ENCODE assay signal across 24 cellular contexts in the genomic region with DNA sequence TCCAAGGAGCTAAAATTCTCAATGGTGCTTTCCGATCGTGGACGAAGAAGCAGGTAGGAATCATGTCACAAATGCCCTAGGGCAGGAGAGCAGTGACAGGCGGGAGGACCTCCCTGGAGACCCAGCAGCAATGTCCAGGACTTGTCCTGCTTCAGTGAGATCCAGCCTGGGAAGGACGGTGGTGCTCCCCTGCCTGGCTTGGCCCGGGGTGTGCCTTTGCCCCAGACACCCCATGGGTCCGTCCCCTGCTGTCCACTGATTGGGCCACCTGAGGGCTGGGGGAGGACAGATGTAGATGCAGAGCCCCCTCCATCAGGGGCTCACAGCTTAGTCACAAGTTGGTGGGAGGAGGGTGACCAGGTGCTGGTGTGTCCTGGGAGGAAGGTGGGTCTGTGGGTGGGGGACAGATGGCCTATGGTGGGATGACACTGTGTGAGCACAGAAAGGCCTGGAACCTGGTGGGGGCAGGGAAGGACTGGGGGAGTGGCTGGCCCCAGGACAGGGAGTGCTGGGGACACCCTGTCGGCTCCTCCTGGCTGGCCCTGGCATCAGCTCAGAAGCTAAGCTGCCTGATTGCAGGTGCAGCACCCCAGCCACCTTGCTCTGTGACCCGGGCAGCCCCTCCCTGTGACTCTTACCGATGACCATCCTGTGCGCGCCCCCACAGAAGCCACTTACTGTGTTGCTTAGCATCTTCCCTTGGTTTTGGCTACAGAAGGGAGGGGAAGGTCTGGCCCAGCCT.
DNase-seq lines count a peak whose midpoint lies in the region; ATAC-seq and TF ChIP-seq lines count a peak whose summit lies in the region.
"Had no signal": no experiment of that assay in that cellular context is flagged by ENCODE, and none has a peak within 500 bp of the region (broad histone marks: within the 10 kb centered on the region; RNA-seq: fewer than 3 reads in every experiment).

No MANE protein-coding gene starts in this region.

- H3K4me3 ChIP-seq in ascending aorta (no peak overlapping the region), left lung (no peak overlapping the region), tibial artery (no peak overlapping the region)
- H3K4me3 ChIP-seq: SJCRH30 had no signal

- H3K27ac Mint-ChIP-seq in activated naive CD4-positive, alpha-beta T cell treated with anti-CD3 and anti-CD28 coated beads for 36 hours, result no peak overlapping the region
- H3K27ac Mint-ChIP-seq: activated CD8-positive, alpha-beta T cell treated with anti-CD3 and anti-CD28 coated beads, Interleukin-2, amount 10 ng/mL, durations not matched to agents 7 days and 5 days; T-cell had no signal

- H3K4me1 ChIP-seq in ascending aorta, result no peaks in the 10 kb centered on the region
- no peaks in the 10 kb centered on the region for H3K4me1 ChIP-seq in left lung
- no peaks in the 10 kb centered on the region for H3K4me1 ChIP-seq in tibial artery
- H3K4me1 ChIP-seq: SJCRH30 had no signal

- no peak for TF ChIP-seq CTCF in ascending aorta (IDR thresholded peaks at IDR 0.05)
- no peak for TF ChIP-seq CTCF in left lung (IDR thresholded peaks at IDR 0.05)
- TF ChIP-seq CTCF in tibial artery (IDR thresholded peaks at IDR 0.05), result no peak
- no peak for TF ChIP-seq CTCF in GM10266 (IDR thresholded peaks at IDR 0.05; ENCODE audit: control insufficient read depth, insufficient read depth, low read depth, missing control alignments)

- ATAC-seq in left lung (no peak), GM21825 (IDR thresholded peaks at IDR 0.05; ENCODE audit: unreplicated experiment) (no peak)
- ATAC-seq: activated CD4-positive, CD25-positive, alpha-beta regulatory T cell treated with anti-CD3 and anti-CD28 coated beads, Interleukin-2, amount 50 U/mL, for 24 hours; activated CD8-positive, alpha-beta T cell treated with anti-CD3 and anti-CD28 coated beads, Interleukin-2, amount 10 ng/mL, durations not matched to agents 7 days and 5 days; activated naive CD4-positive, alpha-beta T cell treated with anti-CD3 and anti-CD28 coated beads, Interleukin-2, amount 50 U/mL, for 72 hours; activated T-cell treated with anti-CD3 and anti-CD28 coated beads, Interleukin-2, amount 50 U/mL, for 4 hours; stimulated activated naive CD8-positive, alpha-beta T cell treated with anti-CD3 and anti-CD28 coated beads, Interleukin-15, amount 100 ng/mL, for 72 hours; T-cell had no signal

- H3K9me3 ChIP-seq in ascending aorta, result no peaks in the 10 kb centered on the region
- no peaks in the 10 kb centered on the region for H3K9me3 ChIP-seq in left lung
- no peaks in the 10 kb centered on the region for H3K9me3 ChIP-seq in tibial artery
- H3K9me3 ChIP-seq: SJCRH30 had no signal

- DNase-seq in activated naive CD4-positive, alpha-beta T cell treated with anti-CD3 and anti-CD28 coated beads for 36 hours, result peak; percentile 1
- DNase-seq in activated naive CD4-positive, alpha-beta T cell (lab: John Stamatoyannopoulos, UW), result no peak
- peak; percentile 3 to 60 for DNase-seq in ascending aorta (ENCODE audit: low spot score in 2 of 2)
- peak; percentile 30 to 54 for DNase-seq in left lung
- peak; percentile 13 to 47 for DNase-seq in tibial artery
- DNase-seq in SK-N-DZ (ENCODE audit: low spot score), result no peak
- DNase-seq in GM10266 (ENCODE audit: extremely low spot score), result no peak
- DNase-seq: activated CD8-positive, alpha-beta T cell treated with anti-CD3 and anti-CD28 coated beads, Interleukin-2, amount 10 ng/mL, durations not matched to agents 7 days and 5 days; activated T-cell treated with anti-CD3 and anti-CD28 coated beads, Interleukin-2, amount 50 U/mL, for 4 hours; cerebellar nuclear complex; DMS53; H9; NCI-H1048; NCI-H1694 treated with DMSO at 0.1 percent for 48 hours; NCI-H2171; NCI-H524 treated with DMSO at 0.1 percent for 48 hours; occipital lobe; SJCRH30; stimulated activated naive CD8-positive, alpha-beta T cell treated with anti-CD3 and anti-CD28 coated beads, Interleukin-15, amount 100 ng/mL, for 72 hours; trophoblast cell had no signal

- no peak overlapping the region for H3K27ac ChIP-seq in ascending aorta
- no peak overlapping the region for H3K27ac ChIP-seq in left lung
- H3K27ac ChIP-seq in tibial artery, result no peak overlapping the region
- H3K27ac ChIP-seq: SJCRH30 had no signal

- peaks cover 58 to 83% of the 10 kb centered on the region in 2 donors for H3K36me3 ChIP-seq in ascending aorta
- H3K36me3 ChIP-seq in left lung, result peaks cover 0 to 86% of the 10 kb centered on the region in 2 donors
- peaks cover 57 to 92% (median 86%) of the 10 kb centered on the region in 3 donors for H3K36me3 ChIP-seq in tibial artery

- no peaks in the 10 kb centered on the region for H3K9me3 Mint-ChIP-seq in activated naive CD4-positive, alpha-beta T cell treated with anti-CD3 and anti-CD28 coated beads for 36 hours
- H3K9me3 Mint-ChIP-seq: activated naive CD4-positive, alpha-beta T cell treated with anti-CD3 and anti-CD28 coated beads, Interleukin-2, amount 50 U/mL, for 72 hours; activated T-cell treated with anti-CD3 and anti-CD28 coated beads, Interleukin-2, amount 50 U/mL, for 4 hours; H9; stimulated activated naive CD8-positive, alpha-beta T cell treated with anti-CD3 and anti-CD28 coated beads, Interleukin-15, amount 100 ng/mL, for 72 hours; T-cell had no signal

- no peak overlapping the region for H3K4me3 Mint-ChIP-seq in activated naive CD4-positive, alpha-beta T cell treated with anti-CD3 and anti-CD28 coated beads for 36 hours
- H3K4me3 Mint-ChIP-seq: activated CD8-positive, alpha-beta T cell treated with anti-CD3 and anti-CD28 coated beads, Interleukin-2, amount 10 ng/mL, durations not matched to agents 7 days and 5 days; activated T-cell treated with anti-CD3 and anti-CD28 coated beads, Interleukin-2, amount 50 U/mL, for 4 hours; H9; stimulated activated naive CD8-positive, alpha-beta T cell treated with anti-CD3 and anti-CD28 coated beads, Interleukin-15, amount 100 ng/mL, for 72 hours; T-cell had no signal

- intact Hi-C loops in activated naive CD4-positive, alpha-beta T cell treated with anti-CD3 and anti-CD28 coated beads for 36 hours (cut with micrococcal nuclease), result no loop called here
- intact Hi-C loops in ascending aorta (cut with DNase I) (no loop called here), left lung (cut with DNase I) (no loop called here), tibial artery (cut with DNase I; ENCODE audit: low total_unique reads) (no loop called here)

- H3K4me1 Mint-ChIP-seq in activated naive CD4-positive, alpha-beta T cell treated with anti-CD3 and anti-CD28 coated beads for 36 hours (ENCODE audit: low read depth), result no peaks in the 10 kb centered on the region
- H3K4me1 Mint-ChIP-seq: H9; stimulated activated naive CD8-positive, alpha-beta T cell treated with anti-CD3 and anti-CD28 coated beads, Interleukin-15, amount 100 ng/mL, for 72 hours; T-cell had no signal

- H3K27me3 ChIP-seq in ascending aorta, result no peaks in the 10 kb centered on the region
- H3K27me3 ChIP-seq in left lung, result no peaks in the 10 kb centered on the region
- no peaks in the 10 kb centered on the region for H3K27me3 ChIP-seq in tibial artery
- H3K27me3 ChIP-seq: SJCRH30 had no signal

- H3K27me3 Mint-ChIP-seq in activated naive CD4-positive, alpha-beta T cell treated with anti-CD3 and anti-CD28 coated beads for 36 hours (ENCODE audit: low read depth), result no peaks in the 10 kb centered on the region
- H3K27me3 Mint-ChIP-seq: stimulated activated naive CD8-positive, alpha-beta T cell treated with anti-CD3 and anti-CD28 coated beads, Interleukin-15, amount 100 ng/mL, for 72 hours; T-cell had no signal

- peaks cover 5% of the 10 kb centered on the region for H3K36me3 Mint-ChIP-seq in activated naive CD4-positive, alpha-beta T cell treated with anti-CD3 and anti-CD28 coated beads for 36 hours (ENCODE audit: low read depth)
- H3K36me3 Mint-ChIP-seq: activated naive CD4-positive, alpha-beta T cell treated with anti-CD3 and anti-CD28 coated beads, Interleukin-2, amount 50 U/mL, for 72 hours had no signal

- CTCF ChIA-PET in activated naive CD4-positive, alpha-beta T cell treated with anti-CD3 and anti-CD28 coated beads for 36 hours (lab: Charles Lee), result no interaction called here

Comparison
In these comparisons a context has a peak if more than half of its experiments do, and no peak if none do; other contexts are left out.
1. DNase-seq: peak in activated naive CD4-positive, alpha-beta T cell treated with anti-CD3 and anti-CD28 coated beads for 36 hours (single experiment), ascending aorta (2 of 2), left lung (2 of 2) and tibial artery (2 of 2); none in activated naive CD4-positive, alpha-beta T cell (0 of 4), SK-N-DZ (single experiment) and GM10266 (single experiment).